Comparison of ENCODE assay signal across 15 cellular contexts in the genomic region with DNA sequence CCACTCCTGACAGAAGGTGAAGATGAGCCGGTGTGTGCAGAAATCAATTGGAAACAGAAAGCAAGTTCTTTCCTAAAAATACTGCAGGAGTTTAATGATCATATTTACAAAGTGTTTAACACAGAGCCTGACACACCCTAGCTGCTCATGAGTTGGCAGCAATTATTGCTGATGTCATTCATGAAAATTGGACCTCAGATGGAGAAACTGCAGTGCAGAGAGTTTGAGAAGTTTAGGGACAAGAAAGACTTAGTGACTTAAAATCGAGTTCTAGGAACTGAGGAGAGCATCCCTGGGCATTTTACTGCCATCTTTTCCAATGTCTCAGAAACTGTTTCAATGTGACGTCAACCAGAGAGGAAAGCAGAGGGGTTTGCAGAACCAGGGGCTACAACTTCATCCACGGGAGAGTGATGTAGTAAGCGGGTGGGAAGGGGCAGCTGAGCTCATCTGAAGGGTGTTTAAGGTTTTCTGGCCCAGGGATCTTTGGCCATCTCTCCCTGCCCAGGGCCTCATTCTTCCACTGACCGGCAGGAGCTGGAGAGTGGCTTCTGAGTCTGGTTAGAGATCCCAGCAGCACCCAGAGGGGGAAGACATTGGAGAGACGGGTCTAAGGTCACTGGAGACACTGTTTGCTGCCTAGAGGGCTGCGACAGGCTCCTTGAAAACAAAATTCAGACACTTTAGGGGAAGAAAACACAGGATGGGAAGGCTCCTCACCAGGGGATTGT. TPM values are rescaled to one million over a fixed set of nuclear protein-coding genes. Genes with fewer than 3 reads are reported as not detected.
A peak's percentile ranks its signal among the peaks of the same experiment; 100 is the strongest.
DNase-seq lines count a peak whose midpoint lies in the region; ATAC-seq and TF ChIP-seq lines count a peak whose summit lies in the region.
"Had no signal": no experiment of that assay in that cellular context is flagged by ENCODE, and none has a peak within 500 bp of the region (broad histone marks: within the 10 kb centered on the region; RNA-seq: fewer than 3 reads in every experiment).

No MANE protein-coding gene starts in this region.

- no peaks in the 10 kb centered on the region for H3K27me3 ChIP-seq in CD4-positive, alpha-beta T cell (ENCODE audit: control insufficient read depth, insufficient read depth, low read length)
- H3K27me3 ChIP-seq in KMS-11 (ENCODE audit: insufficient read depth, low read depth), result no peaks in the 10 kb centered on the region
- H3K27me3 ChIP-seq in esophagus muscularis mucosa, result peaks cover 0 to 1% (median 0%) of the 10 kb centered on the region in 4 donors
- no peaks in the 10 kb centered on the region for H3K27me3 ChIP-seq in naive thymus-derived CD4-positive, alpha-beta T cell (ENCODE audit: control insufficient read depth in 2 of 2, insufficient read depth in 2 of 2, low read length in 2 of 2)
- H3K27me3 ChIP-seq in WERI-Rb-1 (ENCODE audit: insufficient read depth, low read depth, severe bottlenecking), result no peaks in the 10 kb centered on the region

- no peaks in the 10 kb centered on the region for H4K20me1 ChIP-seq in KMS-11 (ENCODE audit: insufficient read depth)

- POLR2A ChIA-PET in CD4-positive, alpha-beta T cell (lab: Charles Lee), result interaction anchor here (0.9 to 1.6 kb wide), 7 partner anchors 7 to 61 kb away, joined by 3 to 6 read pairs (median 5); no protein-coding TSS in a partner anchor
- POLR2A ChIA-PET in naive thymus-derived CD4-positive, alpha-beta T cell (lab: Charles Lee), result interaction anchor here (1.1 to 1.7 kb wide), 2 partner anchors 45 to 50 kb away, joined by 4 to 5 read pairs; no protein-coding TSS in a partner anchor

- H3K27me3 Mint-ChIP-seq in CD4-positive, alpha-beta T cell, result no peaks in the 10 kb centered on the region
- peaks cover 0 to 57% (median 0%) of the 10 kb centered on the region in 5 donors for H3K27me3 Mint-ChIP-seq in naive thymus-derived CD4-positive, alpha-beta T cell

- no peak for DNase-seq in CD4-positive, alpha-beta T cell
- DNase-seq in esophagus muscularis mucosa (ENCODE audit: extremely low spot score) (peak; percentile 62), WERI-Rb-1 (no peak), C1 segment of cervical spinal cord (lab: John Stamatoyannopoulos, UW) (no peak), middle frontal gyrus (ENCODE audit: extremely low spot score, low spot score) (no peak), HCEC 1CT (no peak)
- DNase-seq in naive thymus-derived CD4-positive, alpha-beta T cell, result no peak
- DNase-seq: dermis blood vessel endothelial cell, esophagus squamous epithelium, left lung, NCI-H226, nephron progenitor cell had no signal

- no peak overlapping the region for H3K27ac ChIP-seq in CD4-positive, alpha-beta T cell (ENCODE audit: low read depth, low read length)
- H3K27ac ChIP-seq in KMS-11 (peak overlapping the region; percentile 76), esophagus muscularis mucosa (replicated peaks in 1 of 4) (peak overlapping the region in 2 of 4 donors; percentile 17 to 38), WERI-Rb-1 (no peak overlapping the region)
- H3K27ac ChIP-seq in naive thymus-derived CD4-positive, alpha-beta T cell (ENCODE audit: low read depth, low read length), result no peak overlapping the region
- H3K27ac ChIP-seq: left lung had no signal

- H3K9ac ChIP-seq in KMS-11, result peak overlapping the region; percentile 9; the same call in 1 of the 2 replicates

- H3K9me3 Mint-ChIP-seq in CD4-positive, alpha-beta T cell, result no peaks in the 10 kb centered on the region
- peaks cover 0 to 2% (median 0%) of the 10 kb centered on the region in 11 donors for H3K9me3 Mint-ChIP-seq in naive thymus-derived CD4-positive, alpha-beta T cell
- H3K9me3 Mint-ChIP-seq: nephron progenitor cell had no signal

- H3K79me2 ChIP-seq in KMS-11 (ENCODE audit: insufficient read depth, low read depth), result no peaks in the 10 kb centered on the region

- no peak overlapping the region for H3K4me3 Mint-ChIP-seq in CD4-positive, alpha-beta T cell
- peak overlapping the region in 6 of 10 donors; percentile 11 to 61 (median 36) for H3K4me3 Mint-ChIP-seq in naive thymus-derived CD4-positive, alpha-beta T cell
- H3K4me3 Mint-ChIP-seq: nephron progenitor cell had no signal

- intact Hi-C loops in CD4-positive, alpha-beta T cell (cut with DNase I, micrococcal nuclease), result no loop called here
- intact Hi-C loops in esophagus muscularis mucosa (cut with DNase I), result no loop called here
- intact Hi-C loops in naive thymus-derived CD4-positive, alpha-beta T cell (cut with micrococcal nuclease), result loop anchor here in 1 of 2 donors (5.0 kb wide), 1 partner anchor 49 kb away; no protein-coding TSS in a partner anchor

- no peak for ATAC-seq in CD4-positive, alpha-beta T cell (ENCODE audit: poor library complexity)
- no peak for ATAC-seq in naive thymus-derived CD4-positive, alpha-beta T cell
- ATAC-seq: left lung had no signal

- H3K36me3 Mint-ChIP-seq in CD4-positive, alpha-beta T cell (ENCODE audit: low read depth), result no peaks in the 10 kb centered on the region
- H3K36me3 Mint-ChIP-seq in naive thymus-derived CD4-positive, alpha-beta T cell, result peaks cover 0 to 8% (median 0%) of the 10 kb centered on the region in 5 donors

- H3K36me3 ChIP-seq in KMS-11 (ENCODE audit: insufficient read depth) (no peaks in the 10 kb centered on the region), esophagus muscularis mucosa (no peaks in the 10 kb centered on the region), WERI-Rb-1 (no peaks in the 10 kb centered on the region)
- H3K36me3 ChIP-seq in naive thymus-derived CD4-positive, alpha-beta T cell (ENCODE audit: control insufficient read depth in 2 of 3, insufficient read depth in 3 of 3, low read length in 3 of 3), result no peaks in the 10 kb centered on the region
- H3K36me3 ChIP-seq: esophagus squamous epithelium, left lung had no signal

- CTCF ChIA-PET in CD4-positive, alpha-beta T cell (lab: Charles Lee), result interaction anchor here (1.3 to 1.5 kb wide), 2 partner anchors 18 to 51 kb away, joined by 3 to 4 read pairs; no protein-coding TSS in a partner anchor
- CTCF ChIA-PET in naive thymus-derived CD4-positive, alpha-beta T cell (lab: Charles Lee), result interaction anchor here (1.1 to 2.2 kb wide), 5 partner anchors 11 to 287 kb away, joined by 3 to 11 read pairs (median 7); no protein-coding TSS in a partner anchor

- TF ChIP-seq POLR2A in esophagus muscularis mucosa (IDR thresholded peaks at IDR 0.05; ENCODE audit: low read depth), result no peak

- H3K4me3 ChIP-seq in KMS-11 (IDR thresholded peaks at IDR 0.05; ENCODE audit: insufficient read depth, low read depth, low read length) (no peak overlapping the region), esophagus muscularis mucosa (no peak overlapping the region), WERI-Rb-1 (ENCODE audit: low read depth, low read length) (no peak overlapping the region)
- no peak overlapping the region for H3K4me3 ChIP-seq in naive thymus-derived CD4-positive, alpha-beta T cell (ENCODE audit: low read length)
- H3K4me3 ChIP-seq: esophagus squamous epithelium, left lung had no signal

- peak overlapping the region; percentile 77 for H3K27ac Mint-ChIP-seq in CD4-positive, alpha-beta T cell
- H3K27ac Mint-ChIP-seq in naive thymus-derived CD4-positive, alpha-beta T cell, result peak overlapping the region in 6 of 9 donors; percentile 41 to 87 (median 76)
- H3K27ac Mint-ChIP-seq: nephron progenitor cell had no signal

- 52% methylated on average over 8 of the region's 8 CpGs for WGBS in esophagus muscularis mucosa

- no peak for TF ChIP-seq CTCF in CD4-positive, alpha-beta T cell (IDR thresholded peaks at IDR 0.05)
- TF ChIP-seq CTCF in KMS-11 (conservative IDR thresholded peaks at IDR 0.05; ENCODE audit: low read depth, low read length) (no peak), esophagus muscularis mucosa (IDR thresholded peaks at IDR 0.05) (no peak), WERI-Rb-1 (IDR thresholded peaks at IDR 0.05; ENCODE audit: low read depth, low read length) (no peak)

- peaks cover 36% of the 10 kb centered on the region for H3K4me1 Mint-ChIP-seq in CD4-positive, alpha-beta T cell (ENCODE audit: low read depth)
- peaks cover 28 to 56% (median 42%) of the 10 kb centered on the region in 7 donors for H3K4me1 Mint-ChIP-seq in naive thymus-derived CD4-positive, alpha-beta T cell
- H3K4me1 Mint-ChIP-seq: nephron progenitor cell had no signal

- peaks cover 99% of the 10 kb centered on the region for H3K4me1 ChIP-seq in KMS-11 (ENCODE audit: low read depth, poor library complexity, severe bottlenecking)
- H3K4me1 ChIP-seq in esophagus muscularis mucosa, result peaks cover 0 to 13% (median 10%) of the 10 kb centered on the region in 4 donors
- H3K4me1 ChIP-seq in naive thymus-derived CD4-positive, alpha-beta T cell (ENCODE audit: control insufficient read depth in 2 of 2, insufficient read depth in 2 of 2, low read length in 2 of 2), result peaks cover 32 to 39% of the 10 kb centered on the region in 2 donors
- H3K4me1 ChIP-seq: left lung had no signal

- TF ChIP-seq EP300 in esophagus muscularis mucosa (IDR thresholded peaks at IDR 0.05), result no peak

- no peaks in the 10 kb centered on the region for H3K9me3 ChIP-seq in CD4-positive, alpha-beta T cell (ENCODE audit: control insufficient read depth, low read length)
- H3K9me3 ChIP-seq in esophagus muscularis mucosa (no peaks in the 10 kb centered on the region), WERI-Rb-1 (ENCODE audit: severe bottlenecking) (no peaks in the 10 kb centered on the region)
- H3K9me3 ChIP-seq in naive thymus-derived CD4-positive, alpha-beta T cell (ENCODE audit: control insufficient read depth in 2 of 3, low read length in 3 of 3), result no peaks in the 10 kb centered on the region
- H3K9me3 ChIP-seq: esophagus squamous epithelium, left lung had no signal

- H3K4me2 ChIP-seq in KMS-11, result peak overlapping the region; percentile 97

- no peak overlapping the region for H2AFZ ChIP-seq in KMS-11 (ENCODE audit: low read depth)

RNA-seq across cellular contexts. Expression of a gene that starts 21.1 kb away (rescaled TPM):
- not detected for total RNA-seq in CD4-positive, alpha-beta T cell
- 1 to 10 TPM in 1 of 4 donors, under 1 TPM in 2, not detected in 1; 0.39 to 1.3 (median 0.80) TPM for total RNA-seq in esophagus muscularis mucosa
- total RNA-seq in naive thymus-derived CD4-positive, alpha-beta T cell, result 10 to 100 TPM in 2 of 5 experiments, not detected in 3; 12.3 to 16.0 TPM
- polyA plus RNA-seq in naive thymus-derived CD4-positive, alpha-beta T cell, result under 1 TPM in 1 of 2 donors, not detected in 1; 0.53 TPM
- total RNA-seq: dermis blood vessel endothelial cell, renal cortical epithelial cell had no signal
- polyA plus RNA-seq: BJ had no signal
